ENCODE assay signal across 8 cellular contexts in genomic region chr1:10960406-10960805, GRCh38. TPM values are rescaled to one million over a fixed set of nuclear protein-coding genes. Genes with fewer than 3 reads are reported as not detected.
DNase-seq lines count a peak whose midpoint lies in the region; ATAC-seq and TF ChIP-seq lines count a peak whose summit lies in the region.
"Had no signal": no experiment of that assay in that cellular context is flagged by ENCODE, and none has a peak within 500 bp of the region (broad histone marks: within the 10 kb centered on the region; RNA-seq: fewer than 3 reads in every experiment).

No MANE protein-coding gene starts in this region.

- H3K4me1 Mint-ChIP-seq in GM23338 (peaks cover 47% of the 10 kb centered on the region), neural progenitor cell (peaks cover 16% of the 10 kb centered on the region)

- H2AFZ ChIP-seq in GM23338 (peak overlapping the region; percentile 98), HCT116 (ENCODE audit: low read depth, low read length, poor library complexity, severe bottlenecking) (peak overlapping the region; percentile 41), neural progenitor cell (replicated peaks) (peak overlapping the region; percentile 83)
- H2AFZ ChIP-seq: PC-9 had no signal

- H3K9me3 Mint-ChIP-seq in GM23338 (no peaks in the 10 kb centered on the region), neural progenitor cell (no peaks in the 10 kb centered on the region)

- TF ChIP-seq CTCF in GM23338 (conservative IDR thresholded peaks at IDR 0.05; ENCODE audit: low read depth in 2 of 2) (no peak), HCT116 (IDR thresholded peaks at IDR 0.05 in 2 of 3, conservative IDR thresholded peaks at IDR 0.05 in 1 of 3; ENCODE audit: borderline replicate concordance in 1 of 3, insufficient read depth in 1 of 3, low read depth in 2 of 3, low read length in 2 of 3) (no peak), Panc1 (IDR thresholded peaks at IDR 0.05) (no peak), neural progenitor cell (IDR thresholded peaks at IDR 0.05) (no peak), RWPE1 (conservative IDR thresholded peaks at IDR 0.05; ENCODE audit: low read depth) (no peak)

- H3K27me3 ChIP-seq in GM23338 (ENCODE audit: insufficient read depth) (no peaks in the 10 kb centered on the region), HCT116 (ENCODE audit: insufficient read depth, low read length) (no peaks in the 10 kb centered on the region), Panc1 (ENCODE audit: control insufficient read depth, insufficient read depth, low read length) (no peaks in the 10 kb centered on the region), neural progenitor cell (peaks cover 4% of the 10 kb centered on the region)

- ATAC-seq in GM23338 (no peak), HCT116 (no peak), Panc1 (0 out of 2 replicates have a peak, but pooled peaks have one; percentile 4), HG03565 (IDR thresholded peaks at IDR 0.05; ENCODE audit: unreplicated experiment) (no peak)

- CTCF ChIA-PET in HCT116 (lab: Charles Lee) (interaction anchor here (1.3 kb wide), 1 partner anchor 16 kb away, joined by 3 read pairs; no protein-coding TSS in a partner anchor), Panc1 (lab: Charles Lee) (interaction anchor here (0.6 to 0.7 kb wide), 2 partner anchors 159 to 161 kb away, joined by 9 to 12 read pairs; no protein-coding TSS in a partner anchor), RWPE1 (lab: Yijun Ruan, JAX) (interaction anchor here (0.6 to 0.7 kb wide), 3 partner anchors 268 to 407 kb away, joined by 3 to 5 read pairs (median 4); no protein-coding TSS in a partner anchor)

- intact Hi-C loops in HCT116 (cut with micrococcal nuclease), result loop anchor here (5.0 kb wide), 1 partner anchor 453 kb away; no protein-coding TSS in a partner anchor
- intact Hi-C loops in Panc1 (cut with micrococcal nuclease; ENCODE audit: unreplicated experiment), result no loop called here

- H3K36me3 Mint-ChIP-seq in GM23338 (ENCODE audit: low read depth) (no peaks in the 10 kb centered on the region), neural progenitor cell (no peaks in the 10 kb centered on the region)

- H3K36me3 ChIP-seq in GM23338 (ENCODE audit: insufficient read depth), result no peaks in the 10 kb centered on the region
- H3K36me3 ChIP-seq in HCT116 (ENCODE audit: control insufficient read depth in 1 of 2, insufficient read depth in 2 of 2, low read length in 2 of 2), result no peaks in the 10 kb centered on the region
- no peaks in the 10 kb centered on the region for H3K36me3 ChIP-seq in Panc1 (ENCODE audit: control insufficient read depth, insufficient read depth, low read length)
- no peaks in the 10 kb centered on the region for H3K36me3 ChIP-seq in neural progenitor cell

- TF ChIP-seq POLR2A in HCT116 (IDR thresholded peaks at IDR 0.05; ENCODE audit: borderline replicate concordance, extremely low read depth, insufficient read depth, insufficient read length) (no peak), erythroblast (IDR thresholded peaks at IDR 0.05; ENCODE audit: low read length) (no peak)

- H3K9me3 ChIP-seq in HCT116 (ENCODE audit: control insufficient read depth in 1 of 2, insufficient read depth in 1 of 2, low read depth in 1 of 2, low read length in 2 of 2) (no peaks in the 10 kb centered on the region), Panc1 (ENCODE audit: control insufficient read depth, insufficient read depth, low read depth, low read length) (no peaks in the 10 kb centered on the region), neural progenitor cell (ENCODE audit: low read depth) (no peaks in the 10 kb centered on the region)

- TF ChIP-seq RAD21 in HCT116 (IDR thresholded peaks at IDR 0.05; ENCODE audit: low read depth), result no peak

- no peaks in the 10 kb centered on the region for H3F3A ChIP-seq in GM23338 (replicated peaks; ENCODE audit: low read depth)
- peaks cover 8% of the 10 kb centered on the region for H3F3A ChIP-seq in neural progenitor cell (ENCODE audit: low read depth)

- H3K9me2 ChIP-seq in GM23338 (ENCODE audit: insufficient read depth) (no peaks in the 10 kb centered on the region), HCT116 (ENCODE audit: insufficient read depth) (no peaks in the 10 kb centered on the region)

- BruUV-seq in HCT116 (replicated peaks; lab: Mats Ljungman, UMichigan), result no TSS peak
- BruUV-seq in Panc1 (replicated peaks; lab: Mats Ljungman, UMichigan), result no TSS peak

- H4K20me1 ChIP-seq in GM23338 (replicated peaks; ENCODE audit: insufficient read depth), result no peaks in the 10 kb centered on the region
- H4K20me1 ChIP-seq in HCT116 (ENCODE audit: insufficient read depth), result no peaks in the 10 kb centered on the region
- no peaks in the 10 kb centered on the region for H4K20me1 ChIP-seq in neural progenitor cell (ENCODE audit: low read depth)

- H3K27ac ChIP-seq in GM23338 (ENCODE audit: low read depth) (no peak overlapping the region), HCT116 (ENCODE audit: low read depth, low read length) (no peak overlapping the region), Panc1 (ENCODE audit: low read length) (no peak overlapping the region), neural progenitor cell (no peak overlapping the region), RWPE1 (no peak overlapping the region)
- H3K27ac ChIP-seq: PC-9 had no signal

- RAD21 ChIA-PET in HCT116 (lab: Charles Lee; ENCODE audit: low non-redundant PET in 1 of 2, low total read pairs in 2 of 2, uncharacterized antibody in 2 of 2, unreplicated experiment in 2 of 2), result no interaction called here

- H3K27ac Mint-ChIP-seq in GM23338 (no peak overlapping the region), neural progenitor cell (no peak overlapping the region)

- no peak for DNase-seq in GM23338 (ENCODE audit: low spot score)
- DNase-seq in HCT116 (ENCODE audit: low read depth, low spot score), result no peak
- DNase-seq in Panc1 (ENCODE audit: low read depth, low spot score), result no peak
- DNase-seq in neural progenitor cell (ENCODE audit: low spot score), result no peak
- DNase-seq in erythroblast (lab: John Stamatoyannopoulos, UW), result no peak
- no peak for DNase-seq in RWPE1 (ENCODE audit: low spot score)

- peaks cover 16% of the 10 kb centered on the region for H3K4me1 ChIP-seq in GM23338 (ENCODE audit: insufficient read depth)
- peaks cover 2 to 4% of the 10 kb centered on the region in 2 experiments; a peak in 2 of 4 replicates for H3K4me1 ChIP-seq in HCT116 (ENCODE audit: control insufficient read depth in 1 of 2, insufficient read depth in 2 of 2, low read length in 2 of 2)
- H3K4me1 ChIP-seq in Panc1 (ENCODE audit: control insufficient read depth, insufficient read depth, low read length), result no peaks in the 10 kb centered on the region
- H3K4me1 ChIP-seq in neural progenitor cell, result peaks cover 6% of the 10 kb centered on the region

- H3K4me3 ChIP-seq in GM23338 (peak overlapping the region; percentile 47; the same call in 1 of the 2 replicates), HCT116 (replicated peaks in 1 of 2; ENCODE audit: low read depth in 1 of 2, low read length in 2 of 2) (no peak overlapping the region), Panc1 (ENCODE audit: low read depth in 2 of 2, low read length in 2 of 2) (no peak overlapping the region), neural progenitor cell (no peak overlapping the region)
- H3K4me3 ChIP-seq: PC-9 had no signal

- POLR2A ChIA-PET in HCT116 (lab: Charles Lee), result no interaction called here
- POLR2A ChIA-PET in Panc1 (lab: Charles Lee), result no interaction called here
- POLR2A ChIA-PET in RWPE1 (lab: Yijun Ruan, JAX; ENCODE audit: low non-redundant PET), result no interaction called here

- peak overlapping the region; percentile 71 for H3K4me2 ChIP-seq in GM23338
- peak overlapping the region; percentile 43; the same call in 1 of the 2 replicates for H3K4me2 ChIP-seq in HCT116 (ENCODE audit: low read length)
- peak overlapping the region; percentile 69 for H3K4me2 ChIP-seq in neural progenitor cell

- peaks cover 6% of the 10 kb centered on the region for H3K27me3 Mint-ChIP-seq in GM23338 (ENCODE audit: insufficient read depth, low read depth, poor library complexity)
- peaks cover 18% of the 10 kb centered on the region for H3K27me3 Mint-ChIP-seq in neural progenitor cell (ENCODE audit: insufficient read depth, low read depth)

- no peaks in the 10 kb centered on the region for H3K79me2 ChIP-seq in GM23338 (replicated peaks; ENCODE audit: insufficient read depth)
- no peaks in the 10 kb centered on the region for H3K79me2 ChIP-seq in HCT116 (ENCODE audit: insufficient read depth, low read length)
- H3K79me2 ChIP-seq in neural progenitor cell (ENCODE audit: low read depth), result no peaks in the 10 kb centered on the region

- H3K9ac ChIP-seq in HCT116 (ENCODE audit: low read length), result no peak overlapping the region
- no peak overlapping the region for H3K9ac ChIP-seq in neural progenitor cell

- in situ Hi-C loops in Panc1 (cut with HindIII; ENCODE audit: low pct_unique_long_range_greater_than_20kb, low sequenced_read_pairs), result no loop called here

- H3K4me3 Mint-ChIP-seq in GM23338 (peak overlapping the region; percentile 52; the same call in 2 of the 3 replicates), neural progenitor cell (peak overlapping the region; percentile 55)

TF ChIP-seq in GM23338, 12 proteins besides CTCF, POLR2A, EP300 and RAD21 (continues in another document):
- TF ChIP-seq EZH2 (IDR thresholded peaks at IDR 0.05; ENCODE audit: low read depth, unreplicated experiment) (no peak), EZH2phosphoT487 (IDR thresholded peaks at IDR 0.05; ENCODE audit: unreplicated experiment) (no peak), ZNF114 (CRISPR knock-in tag; IDR thresholded peaks at IDR 0.05) (no peak), ZNF331 (CRISPR knock-in tag; IDR thresholded peaks at IDR 0.05; ENCODE audit: low read depth) (no peak)

TF ChIP-seq in HCT116, 20 proteins besides CTCF, POLR2A, EP300 and RAD21 (continues in another document):
- TF ChIP-seq CBX3 (IDR thresholded peaks at IDR 0.05; ENCODE audit: low read depth) (no peak), EZH2 (IDR thresholded peaks at IDR 0.05) (no peak), EGR1 (IDR thresholded peaks at IDR 0.05; ENCODE audit: low read depth) (no peak), ATF3 (IDR thresholded peaks at IDR 0.05) (no peak), SIN3A (IDR thresholded peaks at IDR 0.05; ENCODE audit: low read depth) (no peak)

RNA-seq across cellular contexts. Expression of gene TARDBP, which starts 52.0 kb away (rescaled TPM):
- total RNA-seq in GM23338 (2014; rRNA removed; shearing (Covaris generic)), result 258 and 313 TPM in 2 replicates
- polyA plus RNA-seq in GM23338 (2016; fragmentation: Nextera tagmentation; extraction: Ambion mirVana), result 171 and 204 TPM in 2 replicates
- total RNA-seq in HCT116 (2021; ENCODE audit: unreplicated experiment), result 155 TPM
- 81.8 and 102 TPM in 2 replicates for polyA plus RNA-seq in HCT116 (2012)
- 196 TPM for total RNA-seq in Panc1 (2021; ENCODE audit: unreplicated experiment)
- 181 TPM for polyA plus RNA-seq in Panc1 (2012; ENCODE audit: insufficient read length)
- total RNA-seq in neural progenitor cell (ENCODE audit: low replicate concordance), result 170 and 202 TPM in 2 replicates

Comparison
In these comparisons a context has a peak if more than half of its experiments do, and no peak if none do; other contexts are left out.
1. H2AFZ ChIP-seq: peak in every context shown above with its lines; median percentile 98 in GM23338; 83 in neural progenitor cell; 41 in HCT116.